In genomic region chr19:6464070-6464873, GRCh38 we compare ENCODE assay signal across 1 cellular context.
TF ChIP-seq lines count a peak whose summit lies in the region.

CRB3 (plus strand) TSS chr19:6464271; CDS start chr19:6464702, 431 bp downstream.

TF ChIP-seq in WTC11, 78 proteins besides CTCF, POLR2A, EP300 and RAD21 (continued from another document):
- no peak for TF ChIP-seq CDX4 (CRISPR knock-in tag; IDR thresholded peaks at IDR 0.05; ENCODE audit: borderline replicate concordance)
- TF ChIP-seq SP1 (CRISPR knock-in tag; conservative IDR thresholded peaks at IDR 0.05) = peak; percentile 97
- no peak for TF ChIP-seq KAT7 (CRISPR knock-in tag; IDR thresholded peaks at IDR 0.05; ENCODE audit: borderline replicate concordance)
- TF ChIP-seq TEAD1 (CRISPR knock-in tag; IDR thresholded peaks at IDR 0.05) = no peak
- TF ChIP-seq GABPB1 (CRISPR knock-in tag; IDR thresholded peaks at IDR 0.05) = peak; percentile 27; the same call in 1 of the 2 replicates
- TF ChIP-seq MYBL2 (CRISPR knock-in tag; IDR thresholded peaks at IDR 0.05) = no peak
- no peak for TF ChIP-seq TP53 (CRISPR knock-in tag; IDR thresholded peaks at IDR 0.05)
- TF ChIP-seq SOX15 (CRISPR knock-in tag; IDR thresholded peaks at IDR 0.05) = no peak
- peak; percentile 87 for TF ChIP-seq ETV6 (CRISPR knock-in tag; IDR thresholded peaks at IDR 0.05)
- TF ChIP-seq IRF1 (CRISPR knock-in tag; IDR thresholded peaks at IDR 0.05) = no peak
- TF ChIP-seq ATF1 (CRISPR knock-in tag; IDR thresholded peaks at IDR 0.05) = no peak
- no peak for TF ChIP-seq PRRX2 (CRISPR knock-in tag; IDR thresholded peaks at IDR 0.05)
TF ChIP-seq in WTC11: peak in this region for 10.
